ENCODE assay signal across 10 cellular contexts in genomic region chr1:156509424-156510035, GRCh38. TPM values are rescaled to one million over a fixed set of nuclear protein-coding genes. Genes with fewer than 3 reads are reported as not detected.
A peak's percentile ranks its signal among the peaks of the same experiment; 100 is the strongest.
DNase-seq lines count a peak whose midpoint lies in the region; ATAC-seq and TF ChIP-seq lines count a peak whose summit lies in the region.
"Had no signal": no experiment of that assay in that cellular context is flagged by ENCODE, and none has a peak within 500 bp of the region (broad histone marks: within the 10 kb centered on the region; RNA-seq: fewer than 3 reads in every experiment).

No MANE protein-coding gene starts in this region.

- H3K4me1 Mint-ChIP-seq in activated T-helper 17 cell treated with anti-CD3 and anti-CD28 coated beads, Interleukin-2, amount 50 U/mL, for 72 hours = peaks cover 28% of the 10 kb centered on the region
- H3K4me1 Mint-ChIP-seq in memory B cell = peaks cover 18% of the 10 kb centered on the region
- H3K4me1 Mint-ChIP-seq in stimulated activated naive B cell treated with anti-CD40 and anti-IgM and Interleukin-4, amounts not matched to agents 10 μg/mL and 1 μg/mL and 100 μg/mL, for 72 hours = peaks cover 28 to 31% of the 10 kb centered on the region in 2 donors

- H3K27me3 ChIP-seq in H7 (ENCODE audit: control insufficient read depth, insufficient read depth, low read length) = no peaks in the 10 kb centered on the region; the same call in 1 of the 2 replicates

- ATAC-seq in activated T-helper 17 cell treated with anti-CD3 and anti-CD28 coated beads, Interleukin-2, amount 50 U/mL, for 72 hours (replicated peaks) = no peak
- ATAC-seq in memory B cell (ENCODE audit: low read depth) (no peak), mucosa of descending colon (no peak), HG02759 (IDR thresholded peaks at IDR 0.05; ENCODE audit: unreplicated experiment) (no peak)
- no peak for ATAC-seq in stimulated activated naive B cell treated with anti-CD40 and anti-IgM and Interleukin-4, amounts not matched to agents 10 μg/mL and 1 μg/mL and 100 μg/mL, for 72 hours (replicated peaks)
- ATAC-seq: left colon had no signal

- H3K36me3 Mint-ChIP-seq in activated T-helper 17 cell treated with anti-CD3 and anti-CD28 coated beads, Interleukin-2, amount 50 U/mL, for 72 hours (ENCODE audit: low read depth) = peaks cover 6% of the 10 kb centered on the region
- H3K36me3 Mint-ChIP-seq in memory B cell = no peaks in the 10 kb centered on the region
- peaks cover 2 to 4% of the 10 kb centered on the region in 2 donors for H3K36me3 Mint-ChIP-seq in stimulated activated naive B cell treated with anti-CD40 and anti-IgM and Interleukin-4, amounts not matched to agents 10 μg/mL and 1 μg/mL and 100 μg/mL, for 72 hours

- H3K4me3 ChIP-seq in H7 (ENCODE audit: insufficient read depth, low read depth, low read length) = no peak overlapping the region
- H3K4me3 ChIP-seq in mucosa of descending colon = no peak overlapping the region

- intact Hi-C loops in mucosa of descending colon (cut with DNase I, micrococcal nuclease) = no loop called here

- H3K4me3 Mint-ChIP-seq in activated T-helper 17 cell treated with anti-CD3 and anti-CD28 coated beads, Interleukin-2, amount 50 U/mL, for 72 hours = no peak overlapping the region
- H3K4me3 Mint-ChIP-seq in memory B cell = no peak overlapping the region
- no peak overlapping the region for H3K4me3 Mint-ChIP-seq in stimulated activated naive B cell treated with anti-CD40 and anti-IgM and Interleukin-4, amounts not matched to agents 10 μg/mL and 1 μg/mL and 100 μg/mL, for 72 hours

- H3K36me3 ChIP-seq in H7 (replicated peaks; ENCODE audit: control insufficient read depth, insufficient read depth, low read length) = no peaks in the 10 kb centered on the region
- no peaks in the 10 kb centered on the region for H3K36me3 ChIP-seq in mucosa of descending colon (ENCODE audit: low read depth)

- H3K27me3 Mint-ChIP-seq in activated T-helper 17 cell treated with anti-CD3 and anti-CD28 coated beads, Interleukin-2, amount 50 U/mL, for 72 hours = no peaks in the 10 kb centered on the region
- no peaks in the 10 kb centered on the region for H3K27me3 Mint-ChIP-seq in memory B cell
- H3K27me3 Mint-ChIP-seq in stimulated activated naive B cell treated with anti-CD40 and anti-IgM and Interleukin-4, amounts not matched to agents 10 μg/mL and 1 μg/mL and 100 μg/mL, for 72 hours = no peaks in the 10 kb centered on the region

- no peaks in the 10 kb centered on the region for H3K9me3 ChIP-seq in mucosa of descending colon

- no peaks in the 10 kb centered on the region for H3K9me3 Mint-ChIP-seq in activated T-helper 17 cell treated with anti-CD3 and anti-CD28 coated beads, Interleukin-2, amount 50 U/mL, for 72 hours
- H3K9me3 Mint-ChIP-seq in memory B cell = no peaks in the 10 kb centered on the region
- H3K9me3 Mint-ChIP-seq in stimulated activated naive B cell treated with anti-CD40 and anti-IgM and Interleukin-4, amounts not matched to agents 10 μg/mL and 1 μg/mL and 100 μg/mL, for 72 hours = no peaks in the 10 kb centered on the region

- no peak for TF ChIP-seq CTCF in mucosa of descending colon (IDR thresholded peaks at IDR 0.05)

- peaks cover 8% of the 10 kb centered on the region for H3K4me1 ChIP-seq in mucosa of descending colon (ENCODE audit: low read depth)

- DNase-seq in H7 (peak; percentile 42), memory B cell (ENCODE audit: low spot score in 2 of 2) (no peak), activated gamma-delta T cell treated with Interleukin-2 at 50 U/mL for 16 hours (no peak), mucosa of descending colon (no peak)
- DNase-seq in stimulated activated naive B cell treated with anti-CD40 and anti-IgM and Interleukin-4, amounts not matched to agents 10 μg/mL and 1 μg/mL and 100 μg/mL, for 72 hours = no peak
- no peak for DNase-seq in NK-92 treated with Interleukin-12 subunit alpha and Interleukin-12 subunit beta, amount 100 ng/mL, for 24 hours (lab: John Stamatoyannopoulos, UW)
- DNase-seq: T-helper 1 cell had no signal

- peak overlapping the region; percentile 68 for H3K27ac Mint-ChIP-seq in activated T-helper 17 cell treated with anti-CD3 and anti-CD28 coated beads, Interleukin-2, amount 50 U/mL, for 72 hours
- H3K27ac Mint-ChIP-seq in memory B cell = peak overlapping the region; percentile 85
- peak overlapping the region; percentile 28 for H3K27ac Mint-ChIP-seq in stimulated activated naive B cell treated with anti-CD40 and anti-IgM and Interleukin-4, amounts not matched to agents 10 μg/mL and 1 μg/mL and 100 μg/mL, for 72 hours

RNA-seq across cellular contexts. Expression of gene MEF2D, which starts 9.0 kb away (rescaled TPM):
- total RNA-seq in H7 (2014; rRNA removed; shearing (Covaris generic)) = 14.2 TPM in 2 replicates
- total RNA-seq in activated T-helper 17 cell treated with anti-CD3 and anti-CD28 coated beads, Interleukin-2, amount 50 U/mL, for 72 hours = 10 to 100 TPM; 34.4 to 68.5 TPM
- total RNA-seq in mucosa of descending colon = 100 to 1,000 TPM in 1 of 3 donors, 10 to 100 TPM in 2; 56.8 to 103 (median 61.9) TPM

Comparison
In these comparisons a context has a peak if more than half of its experiments do, and no peak if none do; other contexts are left out.
1. H3K27ac Mint-ChIP-seq: peak in every context shown above with its lines; median percentile 85 in memory B cell; 68 in activated T-helper 17 cell treated with anti-CD3 and anti-CD28 coated beads, Interleukin-2, amount 50 U/mL, for 72 hours; 28 in stimulated activated naive B cell treated with anti-CD40 and anti-IgM and Interleukin-4, amounts not matched to agents 10 μg/mL and 1 μg/mL and 100 μg/mL, for 72 hours.